In the genomic region with DNA sequence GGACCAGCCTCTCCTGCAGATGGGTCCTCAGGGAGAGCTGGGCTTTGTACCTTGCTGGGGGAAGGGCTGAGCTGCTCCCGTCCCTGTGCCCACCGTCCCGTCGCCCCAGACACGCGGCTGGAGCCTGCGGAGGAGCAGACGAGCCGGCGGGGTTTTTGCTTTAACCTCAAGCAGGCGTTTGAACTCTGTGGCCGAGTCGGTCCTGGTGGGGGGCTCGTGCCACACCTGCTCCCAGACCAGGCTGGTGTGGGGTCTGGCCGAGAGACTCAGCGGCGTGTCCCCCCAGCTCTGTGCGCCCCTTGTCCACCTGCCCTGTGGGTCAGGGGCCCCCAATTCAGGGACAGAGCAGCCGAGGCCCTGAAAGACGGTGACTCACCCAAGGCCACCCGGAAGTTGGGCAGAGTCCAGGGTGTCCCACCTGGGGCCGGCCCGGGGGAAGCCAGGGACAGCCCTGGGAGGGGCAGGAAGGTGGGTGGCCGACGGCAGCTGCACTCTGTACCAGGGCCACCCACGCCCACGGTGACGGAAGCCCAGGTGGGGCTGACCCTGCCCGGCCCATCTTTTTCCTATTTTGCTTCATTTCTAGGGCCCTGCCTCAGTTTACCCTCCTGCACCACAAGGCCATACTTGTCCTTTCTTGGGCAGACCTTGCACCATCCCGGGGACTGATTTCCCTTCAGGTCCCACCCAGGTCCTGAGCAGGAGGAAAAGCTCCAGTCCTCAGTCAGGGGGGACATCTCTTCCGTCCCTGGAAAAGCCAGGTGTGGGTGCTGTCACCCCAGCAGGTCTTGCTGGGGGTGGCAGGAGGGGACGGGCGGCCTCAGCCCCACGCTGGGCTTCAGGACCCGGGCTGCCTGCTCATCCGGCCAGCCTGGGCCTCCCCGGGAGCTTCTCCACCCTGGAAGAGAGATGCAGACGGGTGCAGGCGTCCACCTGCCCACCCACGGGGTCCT, we compare ENCODE assay signal across 19 cellular contexts. TPM values are rescaled to one million over a fixed set of nuclear protein-coding genes. Genes with fewer than 3 reads are reported as not detected.
DNase-seq lines count a peak whose midpoint lies in the region; ATAC-seq and TF ChIP-seq lines count a peak whose summit lies in the region.
"Had no signal": no experiment of that assay in that cellular context is flagged by ENCODE, and none has a peak within 500 bp of the region (broad histone marks: within the 10 kb centered on the region; RNA-seq: fewer than 3 reads in every experiment).

No MANE protein-coding gene starts in this region.

- H3K4me1 ChIP-seq in BLaER1 treated with 17β-estradiol and CSF1 and Interleukin-3, amounts not matched to agents 10 nM and 100 nM: peaks cover 15 to 80% (median 70%) of the 10 kb centered on the region in 10 experiments
- H3K4me1 ChIP-seq in HEK293 (ENCODE audit: control insufficient read depth, insufficient read depth, low read length) (peaks cover 8% of the 10 kb centered on the region), colonic mucosa (peaks cover 6% of the 10 kb centered on the region), osteoblast (ENCODE audit: insufficient read depth, low read length) (no peaks in the 10 kb centered on the region), right cardiac atrium (ENCODE audit: control insufficient read depth, insufficient read depth, low read length) (no peaks in the 10 kb centered on the region)

- intact Hi-C loops in colonic mucosa (cut with DNase I): no loop called here
- intact Hi-C loops in right cardiac atrium (cut with DNase I): loop anchor here in 1 of 4 donors (5.0 kb wide), 1 partner anchor 46 kb away; no protein-coding TSS in a partner anchor

- H3K9me3 ChIP-seq in BLaER1 treated with 17β-estradiol and CSF1 and Interleukin-3, amounts not matched to agents 10 nM and 100 nM (replicated peaks in 1 of 11): no peaks in the 10 kb centered on the region
- H3K9me3 ChIP-seq in HEK293 (ENCODE audit: control insufficient read depth, insufficient read depth, low read depth, low read length) (no peaks in the 10 kb centered on the region), colonic mucosa (no peaks in the 10 kb centered on the region), osteoblast (ENCODE audit: low read depth, low read length) (no peaks in the 10 kb centered on the region), right cardiac atrium (ENCODE audit: control insufficient read depth, low read length) (no peaks in the 10 kb centered on the region)

- POLR2A ChIA-PET in HEK293 (lab: Yijun Ruan, JAX): interaction anchor here (0.6 to 0.7 kb wide), 3 partner anchors 21 to 76 kb away, joined by 3 read pairs; no protein-coding TSS in a partner anchor
- POLR2A ChIA-PET in activated CD4-positive, alpha-beta T cell treated with anti-CD3 and anti-CD28 coated beads, Interleukin-2, amount 10 ng/mL, durations not matched to agents 7 days and 5 days (lab: Charles Lee): no interaction called here

- peaks cover 23% of the 10 kb centered on the region for H3K27me3 Mint-ChIP-seq in activated CD4-positive, alpha-beta T cell treated with anti-CD3 and anti-CD28 coated beads, Interleukin-2, amount 10 ng/mL, durations not matched to agents 7 days and 5 days

- no peaks in the 10 kb centered on the region for H3K36me3 ChIP-seq in BLaER1 treated with 17β-estradiol and CSF1 and Interleukin-3, amounts not matched to agents 10 nM and 100 nM
- H3K36me3 ChIP-seq in HEK293 (ENCODE audit: control insufficient read depth in 2 of 2, insufficient read depth in 1 of 2, low read length in 2 of 2) (no peaks in the 10 kb centered on the region), colonic mucosa (no peaks in the 10 kb centered on the region), osteoblast (ENCODE audit: insufficient read depth, low read length) (no peaks in the 10 kb centered on the region)

- H3K36me3 Mint-ChIP-seq in activated CD4-positive, alpha-beta T cell treated with anti-CD3 and anti-CD28 coated beads, Interleukin-2, amount 10 ng/mL, durations not matched to agents 7 days and 5 days (ENCODE audit: low read depth): no peaks in the 10 kb centered on the region

- no peak overlapping the region for H3K4me3 ChIP-seq in BLaER1 treated with 17β-estradiol and CSF1 and Interleukin-3, amounts not matched to agents 10 nM and 100 nM
- H3K4me3 ChIP-seq in HEK293 (ENCODE audit: low read depth, low read length) (no peak overlapping the region), colonic mucosa (peak overlapping the region; percentile 23), osteoblast (ENCODE audit: insufficient read depth, low read length) (no peak overlapping the region), right cardiac atrium (ENCODE audit: low read length) (no peak overlapping the region)
- H3K4me3 ChIP-seq: GM23338 had no signal

- DNase-seq in colonic mucosa: peak; percentile 89
- DNase-seq in osteoblast (ENCODE audit: insufficient read length, low spot score, missing footprints): peak; percentile 93
- DNase-seq in activated CD4-positive, alpha-beta T cell treated with anti-CD3 and anti-CD28 coated beads, Interleukin-2, amount 10 ng/mL, durations not matched to agents 7 days and 5 days: no peak
- no peak for DNase-seq in right cardiac atrium
- DNase-seq in NCI-H1105 (lab: John Stamatoyannopoulos, UW): no peak
- DNase-seq: DND-41, NCI-H1092 treated with DMSO at 0.1 percent for 48 hours, NCI-H2081, NCI-H2171 treated with DMSO at 0.1 percent for 48 hours, NCI-H69, RPMI8226, SHP77 treated with DMSO at 0.1 percent for 48 hours, T-helper 1 cell had no signal

- H3K9ac ChIP-seq in BLaER1 treated with 17β-estradiol and CSF1 and Interleukin-3, amounts not matched to agents 10 nM and 100 nM: no peak overlapping the region
- H3K9ac ChIP-seq in colonic mucosa (ENCODE audit: low read depth in 2 of 2, low read length in 2 of 2): peak overlapping the region; percentile 60 to 79

- H4K20me1 ChIP-seq in BLaER1 treated with 17β-estradiol and CSF1 and Interleukin-3, amounts not matched to agents 10 nM and 100 nM: peaks cover 0 to 93% (median 60%) of the 10 kb centered on the region in 11 experiments; a peak in 18 of 22 replicates
- no peaks in the 10 kb centered on the region for H4K20me1 ChIP-seq in osteoblast (ENCODE audit: insufficient read depth, low read length)

- H3K27ac ChIP-seq in BLaER1 treated with 17β-estradiol and CSF1 and Interleukin-3, amounts not matched to agents 10 nM and 100 nM: no peak overlapping the region
- no peak overlapping the region for H3K27ac ChIP-seq in HEK293 (ENCODE audit: extremely low read depth, low read depth, low read length)
- peak overlapping the region; percentile 73 for H3K27ac ChIP-seq in colonic mucosa
- no peak overlapping the region for H3K27ac ChIP-seq in osteoblast (ENCODE audit: low read depth, low read length)
- no peak overlapping the region for H3K27ac ChIP-seq in right cardiac atrium (ENCODE audit: low read length)
- H3K27ac ChIP-seq: C4-2B had no signal

- 80% methylated on average over 40 of the region's 40 CpGs for WGBS in right cardiac atrium

- no peaks in the 10 kb centered on the region for H3K9me3 Mint-ChIP-seq in activated CD4-positive, alpha-beta T cell treated with anti-CD3 and anti-CD28 coated beads, Interleukin-2, amount 10 ng/mL, durations not matched to agents 7 days and 5 days
- H3K9me3 Mint-ChIP-seq: GM23338 had no signal

- CTCF ChIA-PET in HEK293 (lab: Yijun Ruan, JAX): no interaction called here
- CTCF ChIA-PET in activated CD4-positive, alpha-beta T cell treated with anti-CD3 and anti-CD28 coated beads, Interleukin-2, amount 10 ng/mL, durations not matched to agents 7 days and 5 days (lab: Charles Lee): interaction anchor here (0.6 to 1.1 kb wide), 3 partner anchors 12 to 326 kb away, joined by 3 read pairs; no protein-coding TSS in a partner anchor

- TF ChIP-seq CTCF in HEK293 (tag by site-specific recombination; IDR thresholded peaks at IDR 0.05): no peak
- no peak for TF ChIP-seq CTCF in colonic mucosa (IDR thresholded peaks at IDR 0.05)
- TF ChIP-seq CTCF in osteoblast (IDR thresholded peaks at IDR 0.05; ENCODE audit: extremely low read depth, low read depth, low read length): no peak

- no peak for TF ChIP-seq POLR2A in GM18505 (IDR thresholded peaks at IDR 0.05; ENCODE audit: borderline replicate concordance, extremely low read depth, insufficient read depth, insufficient read length)

- H2AFZ ChIP-seq in osteoblast (ENCODE audit: low read length): no peak overlapping the region
- H2AFZ ChIP-seq: GM23338 had no signal

- peak overlapping the region in 8 of 11 experiments; percentile 11 to 89 (median 74); a peak in 12 of 22 replicates for H3K4me2 ChIP-seq in BLaER1 treated with 17β-estradiol and CSF1 and Interleukin-3, amounts not matched to agents 10 nM and 100 nM
- H3K4me2 ChIP-seq in osteoblast (ENCODE audit: insufficient read depth, low read length): no peak overlapping the region
- H3K4me2 ChIP-seq: GM23338 had no signal

- H3K27me3 ChIP-seq in BLaER1 treated with 17β-estradiol and CSF1 and Interleukin-3, amounts not matched to agents 10 nM and 100 nM: peaks cover 63 to 97% (median 92%) of the 10 kb centered on the region in 11 experiments
- peaks cover 14% of the 10 kb centered on the region for H3K27me3 ChIP-seq in colonic mucosa
- H3K27me3 ChIP-seq in osteoblast (ENCODE audit: insufficient read depth, low read length): peaks cover 23% of the 10 kb centered on the region
- H3K27me3 ChIP-seq in right cardiac atrium (ENCODE audit: control insufficient read depth, insufficient read depth): no peaks in the 10 kb centered on the region

- no peaks in the 10 kb centered on the region for H3K79me2 ChIP-seq in osteoblast (ENCODE audit: insufficient read depth, low read length)

- no peak overlapping the region for H3K27ac Mint-ChIP-seq in activated CD4-positive, alpha-beta T cell treated with anti-CD3 and anti-CD28 coated beads, Interleukin-2, amount 10 ng/mL, durations not matched to agents 7 days and 5 days
- H3K27ac Mint-ChIP-seq: GM23338 had no signal

- ATAC-seq in right cardiac atrium (no peak), GM18505 (IDR thresholded peaks at IDR 0.05; ENCODE audit: unreplicated experiment) (no peak)
- ATAC-seq: GM23338 had no signal

- no peak overlapping the region for H3K4me3 Mint-ChIP-seq in activated CD4-positive, alpha-beta T cell treated with anti-CD3 and anti-CD28 coated beads, Interleukin-2, amount 10 ng/mL, durations not matched to agents 7 days and 5 days
- H3K4me3 Mint-ChIP-seq: GM23338 had no signal

- peaks cover 6% of the 10 kb centered on the region for H3K4me1 Mint-ChIP-seq in activated CD4-positive, alpha-beta T cell treated with anti-CD3 and anti-CD28 coated beads, Interleukin-2, amount 10 ng/mL, durations not matched to agents 7 days and 5 days

RNA-seq across cellular contexts. Expression of a gene that starts 5.3 kb away (rescaled TPM):
- total RNA-seq in colonic mucosa: 10 to 100 TPM; 72.8 to 86.1 TPM
- not detected in 2 replicates for total RNA-seq in osteoblast
- total RNA-seq in activated CD4-positive, alpha-beta T cell treated with anti-CD3 and anti-CD28 coated beads, Interleukin-2, amount 10 ng/mL, durations not matched to agents 7 days and 5 days: not detected
- not detected for total RNA-seq in right cardiac atrium
- polyA plus RNA-seq in right cardiac atrium: not detected
- total RNA-seq: LHCN-M2 had no signal

RNA-seq across cellular contexts. Expression of a gene that starts 15.6 kb away (rescaled TPM):
- total RNA-seq in colonic mucosa (100 to 1,000 TPM in 1 of 2 donors, 10 to 100 TPM in 1; 41.8 to 114 TPM), osteoblast (21.8 and 25.0 TPM in 2 replicates), right cardiac atrium (10 to 100 TPM; 15.9 to 18.1 (median 17.0) TPM)
- 10 to 100 TPM; 47.8 to 51.5 TPM for total RNA-seq in activated CD4-positive, alpha-beta T cell treated with anti-CD3 and anti-CD28 coated beads, Interleukin-2, amount 10 ng/mL, durations not matched to agents 7 days and 5 days
- polyA plus RNA-seq in right cardiac atrium: 25.3 TPM

RNA-seq across cellular contexts. Expression of a gene that starts 21.8 kb away (rescaled TPM):
- total RNA-seq in colonic mucosa: 100 to 1,000 TPM; 163 to 179 TPM
- total RNA-seq in osteoblast: 300 and 380 TPM in 2 replicates
- 100 to 1,000 TPM; 169 to 224 TPM for total RNA-seq in activated CD4-positive, alpha-beta T cell treated with anti-CD3 and anti-CD28 coated beads, Interleukin-2, amount 10 ng/mL, durations not matched to agents 7 days and 5 days
- 100 to 1,000 TPM; 288 to 417 (median 333) TPM for total RNA-seq in right cardiac atrium
- polyA plus RNA-seq in right cardiac atrium: 370 TPM

RNA-seq across cellular contexts. Expression of a gene that starts 42.6 kb away (rescaled TPM):
- total RNA-seq in colonic mucosa (100 to 1,000 TPM; 172 to 177 TPM), osteoblast (14.4 and 19.9 TPM in 2 replicates), right cardiac atrium (100 to 1,000 TPM in 1 of 4 donors, 10 to 100 TPM in 3; 50.2 to 123 (median 62.4) TPM)
- total RNA-seq in activated CD4-positive, alpha-beta T cell treated with anti-CD3 and anti-CD28 coated beads, Interleukin-2, amount 10 ng/mL, durations not matched to agents 7 days and 5 days: 10 to 100 TPM; 58.0 to 65.7 TPM
- polyA plus RNA-seq in right cardiac atrium: 45.6 TPM

RNA-seq across cellular contexts. Expression of a gene that starts 49.4 kb away (rescaled TPM):
- 100 to 1,000 TPM; 359 to 627 TPM for total RNA-seq in colonic mucosa
- 12.4 and 13.8 TPM in 2 replicates for total RNA-seq in osteoblast
- total RNA-seq in activated CD4-positive, alpha-beta T cell treated with anti-CD3 and anti-CD28 coated beads, Interleukin-2, amount 10 ng/mL, durations not matched to agents 7 days and 5 days: 100 to 1,000 TPM; 151 to 166 TPM
- total RNA-seq in right cardiac atrium: 100 to 1,000 TPM; 490 to 706 (median 622) TPM
- 660 TPM for polyA plus RNA-seq in right cardiac atrium

Comparison
In these comparisons a context has a peak if more than half of its experiments do, and no peak if none do; other contexts are left out.
1. H3K9ac ChIP-seq: peak in colonic mucosa (2 of 2); none in BLaER1 treated with 17β-estradiol and CSF1 and Interleukin-3, amounts not matched to agents 10 nM and 100 nM (0 of 11).
2. DNase-seq: peak in colonic mucosa (single experiment) and osteoblast (single experiment); none in activated CD4-positive, alpha-beta T cell treated with anti-CD3 and anti-CD28 coated beads, Interleukin-2, amount 10 ng/mL, durations not matched to agents 7 days and 5 days (single experiment), right cardiac atrium (0 of 3) and NCI-H1105 (single experiment).
3. RNA of a gene that starts 5.3 kb away (total RNA-seq): 72.8 to 86.1 TPM in colonic mucosa; not detected in osteoblast, not detected in activated CD4-positive, alpha-beta T cell treated with anti-CD3 and anti-CD28 coated beads, Interleukin-2, amount 10 ng/mL, durations not matched to agents 7 days and 5 days and not detected in right cardiac atrium; every median in the first group is over 10 times any median in the second.